Comparison of ENCODE assay signal across 21 cellular contexts in the genomic region with DNA sequence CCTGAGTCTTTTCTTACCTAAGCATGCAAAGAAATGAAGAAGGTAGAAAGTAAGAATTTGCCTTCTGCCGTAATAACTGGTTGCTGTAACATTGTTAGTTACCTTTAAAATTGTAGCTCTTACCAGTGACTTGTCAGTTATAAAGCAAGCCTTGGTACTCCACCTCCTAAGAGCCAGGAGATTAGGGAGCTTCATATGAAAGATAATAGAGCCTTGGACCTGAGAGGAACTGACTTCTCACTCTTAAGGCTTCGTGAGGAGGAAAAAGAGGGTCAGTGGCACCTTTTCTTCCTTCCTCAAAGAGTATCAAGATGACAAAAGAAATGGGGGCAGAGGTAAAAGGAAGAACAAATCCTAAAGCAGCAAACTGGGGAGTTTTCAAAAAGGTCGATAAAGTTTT.
A peak's percentile ranks its signal among the peaks of the same experiment; 100 is the strongest.
DNase-seq lines count a peak whose midpoint lies in the region; ATAC-seq and TF ChIP-seq lines count a peak whose summit lies in the region.
"Had no signal": no experiment of that assay in that cellular context is flagged by ENCODE, and none has a peak within 500 bp of the region (broad histone marks: within the 10 kb centered on the region; RNA-seq: fewer than 3 reads in every experiment).

No MANE protein-coding gene starts in this region.

- POLR2A ChIA-PET in WTC11 (lab: Charles Lee), result interaction anchor here (1.0 kb wide), 1 partner anchor 15 kb away, joined by 3 read pairs; no protein-coding TSS in a partner anchor
- POLR2A ChIA-PET in CD8-positive, alpha-beta T cell (lab: Charles Lee), result no interaction called here

- H3K36me3 ChIP-seq in ES-I3 (ENCODE audit: insufficient read depth, low read length) (no peaks in the 10 kb centered on the region), HUES6 (ENCODE audit: control insufficient read depth, insufficient read depth, low read length) (no peaks in the 10 kb centered on the region)
- H3K36me3 ChIP-seq in CD8-positive, alpha-beta T cell (ENCODE audit: insufficient read depth, low read length), result no peaks in the 10 kb centered on the region

- intact Hi-C loops in CD8-positive, alpha-beta T cell (cut with DNase I, micrococcal nuclease), result no loop called here

- peak overlapping the region; percentile 39 for H3K4me3 ChIP-seq in HUES6 (ENCODE audit: low read depth, low read length)
- H3K4me3 ChIP-seq in CD8-positive, alpha-beta T cell (ENCODE audit: low read depth, low read length), result no peak overlapping the region
- H3K4me3 ChIP-seq: testis had no signal

- peak overlapping the region; percentile 96 for H3K27ac ChIP-seq in HUES6 (ENCODE audit: low read depth, low read length)
- no peak overlapping the region for H3K27ac ChIP-seq in CD8-positive, alpha-beta T cell (ENCODE audit: low read depth, low read length)
- H3K27ac ChIP-seq: testis had no signal

- H3K9ac ChIP-seq in ES-I3 (ENCODE audit: low read depth, low read length) (peak overlapping the region; percentile 18), HUES6 (ENCODE audit: low read length) (peak overlapping the region; percentile 58)

- no peaks in the 10 kb centered on the region for H3K27me3 ChIP-seq in HUES6 (ENCODE audit: control insufficient read depth, insufficient read depth, low read length)
- H3K27me3 ChIP-seq in CD8-positive, alpha-beta T cell (ENCODE audit: insufficient read depth, low read length), result no peaks in the 10 kb centered on the region
- H3K27me3 ChIP-seq: testis had no signal

- peaks cover 24% of the 10 kb centered on the region for H3K9me3 Mint-ChIP-seq in WTC11
- H3K9me3 Mint-ChIP-seq in CD8-positive, alpha-beta T cell, result no peaks in the 10 kb centered on the region
- H3K9me3 Mint-ChIP-seq: T-cell had no signal

- peak; percentile 89 for ATAC-seq in WTC11
- ATAC-seq in CD8-positive, alpha-beta T cell, result no peak
- ATAC-seq: left lobe of liver, T-cell had no signal

- CTCF ChIA-PET in WTC11 (lab: Charles Lee), result interaction anchor here (0.6 to 1.5 kb wide), 6 partner anchors 27 to 980 kb away, joined by 3 to 4 read pairs (median 3); no protein-coding TSS in a partner anchor
- CTCF ChIA-PET in CD8-positive, alpha-beta T cell (lab: Charles Lee), result interaction anchor here (0.6 kb wide), 1 partner anchor 92 kb away, joined by 3 read pairs; no protein-coding TSS in a partner anchor

- H3K36me3 Mint-ChIP-seq in WTC11, result peaks cover 24% of the 10 kb centered on the region
- H3K36me3 Mint-ChIP-seq in CD8-positive, alpha-beta T cell, result no peaks in the 10 kb centered on the region
- H3K36me3 Mint-ChIP-seq: T-cell had no signal

- peaks cover 6% of the 10 kb centered on the region; the same call in 1 of the 2 replicates for H3K9me3 ChIP-seq in ES-I3 (ENCODE audit: control insufficient read depth, insufficient read depth, low read length)
- H3K9me3 ChIP-seq in HUES6 (ENCODE audit: control insufficient read depth, insufficient read depth, low read depth, low read length), result peaks cover 2% of the 10 kb centered on the region; the same call in 1 of the 2 replicates
- no peaks in the 10 kb centered on the region for H3K9me3 ChIP-seq in CD8-positive, alpha-beta T cell (ENCODE audit: low read length)
- H3K9me3 ChIP-seq: testis had no signal

- H3K4me1 ChIP-seq in ES-I3 (ENCODE audit: insufficient read depth, low read length) (peaks cover 10% of the 10 kb centered on the region; the same call in 1 of the 2 replicates), HUES6 (ENCODE audit: control insufficient read depth, insufficient read depth, low read length) (peaks cover 35% of the 10 kb centered on the region)
- no peaks in the 10 kb centered on the region for H3K4me1 ChIP-seq in CD8-positive, alpha-beta T cell (ENCODE audit: insufficient read depth, low read length)
- H3K4me1 ChIP-seq: testis had no signal

- no peak for TF ChIP-seq CTCF in WTC11 (IDR thresholded peaks at IDR 0.05)
- no peak for TF ChIP-seq CTCF in CD8-positive, alpha-beta T cell (IDR thresholded peaks at IDR 0.05)

- H3K4me1 Mint-ChIP-seq in WTC11, result peaks cover 77% of the 10 kb centered on the region
- no peaks in the 10 kb centered on the region for H3K4me1 Mint-ChIP-seq in CD8-positive, alpha-beta T cell (ENCODE audit: low read depth)
- H3K4me1 Mint-ChIP-seq: T-cell had no signal

- H3K27ac Mint-ChIP-seq in WTC11, result peak overlapping the region; percentile 100
- no peak overlapping the region for H3K27ac Mint-ChIP-seq in CD8-positive, alpha-beta T cell
- H3K27ac Mint-ChIP-seq: T-cell had no signal

- H3K27me3 Mint-ChIP-seq in WTC11 (ENCODE audit: low read depth), result no peaks in the 10 kb centered on the region
- H3K27me3 Mint-ChIP-seq in CD8-positive, alpha-beta T cell (ENCODE audit: low read depth), result no peaks in the 10 kb centered on the region
- H3K27me3 Mint-ChIP-seq: T-cell had no signal

- no peak for DNase-seq in WTC11 (ENCODE audit: low spot score)
- peak; percentile 20 for DNase-seq in medulla oblongata (ENCODE audit: extremely low spot score)
- no peak for DNase-seq in ecto neural progenitor cell (ENCODE audit: low spot score)
- DNase-seq in erythroblast (lab: John Stamatoyannopoulos, UW), result no peak
- no peak for DNase-seq in activated T-cell treated with anti-CD3 and anti-CD28 coated beads, Interleukin-2, amount 50 U/mL, for 1 hour
- no peak for DNase-seq in CD8-positive, alpha-beta T cell
- DNase-seq: activated CD4-positive, alpha-beta T cell treated with anti-CD3 and anti-CD28 coated beads, Interleukin-2, amount 50 U/mL, for 48 hours; activated naive CD4-positive, alpha-beta T cell treated with Interleukin-2 at 50 U/mL for 16 hours; activated T-cell treated with anti-CD3 and anti-CD28 coated beads for 4 hours; central memory CD4-positive, alpha-beta T cell; dorsolateral prefrontal cortex; GOT3; NCI-H1092 treated with DMSO at 0.1 percent for 48 hours; NCI-H510A treated with DMSO at 0.1 percent for 48 hours; Right ventricle myocardium superior; stimulated activated CD4-positive, alpha-beta T cell treated with anti-CD3 and anti-CD28 coated beads, Interleukin-15, amount 100 ng/mL, for 24 hours; T-cell; testis had no signal

- H3K4me3 Mint-ChIP-seq in WTC11, result peak overlapping the region; percentile 65
- H3K4me3 Mint-ChIP-seq in CD8-positive, alpha-beta T cell, result no peak overlapping the region
- H3K4me3 Mint-ChIP-seq: T-cell had no signal

- TF ChIP-seq POLR2A in erythroblast (IDR thresholded peaks at IDR 0.05; ENCODE audit: low read length), result no peak

TF ChIP-seq in WTC11, 78 proteins besides CTCF, POLR2A, EP300 and RAD21 (continues in another document):
- TF ChIP-seq, protein P1, sequence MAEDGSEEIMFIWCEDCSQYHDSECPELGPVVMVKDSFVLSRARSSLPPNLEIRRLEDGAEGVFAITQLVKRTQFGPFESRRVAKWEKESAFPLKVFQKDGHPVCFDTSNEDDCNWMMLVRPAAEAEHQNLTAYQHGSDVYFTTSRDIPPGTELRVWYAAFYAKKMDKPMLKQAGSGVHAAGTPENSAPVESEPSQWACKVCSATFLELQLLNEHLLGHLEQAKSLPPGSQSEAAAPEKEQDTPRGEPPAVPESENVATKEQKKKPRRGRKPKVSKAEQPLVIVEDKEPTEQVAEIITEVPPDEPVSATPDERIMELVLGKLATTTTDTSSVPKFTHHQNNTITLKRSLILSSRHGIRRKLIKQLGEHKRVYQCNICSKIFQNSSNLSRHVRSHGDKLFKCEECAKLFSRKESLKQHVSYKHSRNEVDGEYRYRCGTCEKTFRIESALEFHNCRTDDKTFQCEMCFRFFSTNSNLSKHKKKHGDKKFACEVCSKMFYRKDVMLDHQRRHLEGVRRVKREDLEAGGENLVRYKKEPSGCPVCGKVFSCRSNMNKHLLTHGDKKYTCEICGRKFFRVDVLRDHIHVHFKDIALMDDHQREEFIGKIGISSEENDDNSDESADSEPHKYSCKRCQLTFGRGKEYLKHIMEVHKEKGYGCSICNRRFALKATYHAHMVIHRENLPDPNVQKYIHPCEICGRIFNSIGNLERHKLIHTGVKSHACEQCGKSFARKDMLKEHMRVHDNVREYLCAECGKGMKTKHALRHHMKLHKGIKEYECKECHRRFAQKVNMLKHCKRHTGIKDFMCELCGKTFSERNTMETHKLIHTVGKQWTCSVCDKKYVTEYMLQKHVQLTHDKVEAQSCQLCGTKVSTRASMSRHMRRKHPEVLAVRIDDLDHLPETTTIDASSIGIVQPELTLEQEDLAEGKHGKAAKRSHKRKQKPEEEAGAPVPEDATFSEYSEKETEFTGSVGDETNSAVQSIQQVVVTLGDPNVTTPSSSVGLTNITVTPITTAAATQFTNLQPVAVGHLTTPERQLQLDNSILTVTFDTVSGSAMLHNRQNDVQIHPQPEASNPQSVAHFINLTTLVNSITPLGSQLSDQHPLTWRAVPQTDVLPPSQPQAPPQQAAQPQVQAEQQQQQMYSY (CRISPR knock-in tag; IDR thresholded peaks at IDR 0.05), result no peak
- TF ChIP-seq TCF7 (CRISPR knock-in tag; IDR thresholded peaks at IDR 0.05; ENCODE audit: low read depth) (no peak), ESRRA (CRISPR knock-in tag; IDR thresholded peaks at IDR 0.05; ENCODE audit: borderline replicate concordance) (no peak)
- TF ChIP-seq, protein P2, sequence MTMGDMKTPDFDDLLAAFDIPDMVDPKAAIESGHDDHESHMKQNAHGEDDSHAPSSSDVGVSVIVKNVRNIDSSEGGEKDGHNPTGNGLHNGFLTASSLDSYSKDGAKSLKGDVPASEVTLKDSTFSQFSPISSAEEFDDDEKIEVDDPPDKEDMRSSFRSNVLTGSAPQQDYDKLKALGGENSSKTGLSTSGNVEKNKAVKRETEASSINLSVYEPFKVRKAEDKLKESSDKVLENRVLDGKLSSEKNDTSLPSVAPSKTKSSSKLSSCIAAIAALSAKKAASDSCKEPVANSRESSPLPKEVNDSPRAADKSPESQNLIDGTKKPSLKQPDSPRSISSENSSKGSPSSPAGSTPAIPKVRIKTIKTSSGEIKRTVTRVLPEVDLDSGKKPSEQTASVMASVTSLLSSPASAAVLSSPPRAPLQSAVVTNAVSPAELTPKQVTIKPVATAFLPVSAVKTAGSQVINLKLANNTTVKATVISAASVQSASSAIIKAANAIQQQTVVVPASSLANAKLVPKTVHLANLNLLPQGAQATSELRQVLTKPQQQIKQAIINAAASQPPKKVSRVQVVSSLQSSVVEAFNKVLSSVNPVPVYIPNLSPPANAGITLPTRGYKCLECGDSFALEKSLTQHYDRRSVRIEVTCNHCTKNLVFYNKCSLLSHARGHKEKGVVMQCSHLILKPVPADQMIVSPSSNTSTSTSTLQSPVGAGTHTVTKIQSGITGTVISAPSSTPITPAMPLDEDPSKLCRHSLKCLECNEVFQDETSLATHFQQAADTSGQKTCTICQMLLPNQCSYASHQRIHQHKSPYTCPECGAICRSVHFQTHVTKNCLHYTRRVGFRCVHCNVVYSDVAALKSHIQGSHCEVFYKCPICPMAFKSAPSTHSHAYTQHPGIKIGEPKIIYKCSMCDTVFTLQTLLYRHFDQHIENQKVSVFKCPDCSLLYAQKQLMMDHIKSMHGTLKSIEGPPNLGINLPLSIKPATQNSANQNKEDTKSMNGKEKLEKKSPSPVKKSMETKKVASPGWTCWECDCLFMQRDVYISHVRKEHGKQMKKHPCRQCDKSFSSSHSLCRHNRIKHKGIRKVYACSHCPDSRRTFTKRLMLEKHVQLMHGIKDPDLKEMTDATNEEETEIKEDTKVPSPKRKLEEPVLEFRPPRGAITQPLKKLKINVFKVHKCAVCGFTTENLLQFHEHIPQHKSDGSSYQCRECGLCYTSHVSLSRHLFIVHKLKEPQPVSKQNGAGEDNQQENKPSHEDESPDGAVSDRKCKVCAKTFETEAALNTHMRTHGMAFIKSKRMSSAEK (CRISPR knock-in tag; IDR thresholded peaks at IDR 0.05; ENCODE audit: borderline replicate concordance), result no peak
